In genomic region chr2:126792993-126793392, GRCh38 we compare ENCODE assay signal across 19 cellular contexts.
DNase-seq lines count a peak whose midpoint lies in the region; ATAC-seq and TF ChIP-seq lines count a peak whose summit lies in the region.
"Had no signal": no experiment of that assay in that cellular context is flagged by ENCODE, and none has a peak within 500 bp of the region (broad histone marks: within the 10 kb centered on the region; RNA-seq: fewer than 3 reads in every experiment).

No MANE protein-coding gene starts in this region.

- TF ChIP-seq CTCF in WERI-Rb-1 (IDR thresholded peaks at IDR 0.05; ENCODE audit: low read depth, low read length): no peak
- TF ChIP-seq CTCF in suprapubic skin (IDR thresholded peaks at IDR 0.05): no peak

- peaks cover 46% of the 10 kb centered on the region for H3K27me3 ChIP-seq in WERI-Rb-1 (ENCODE audit: insufficient read depth, low read depth, severe bottlenecking)
- peaks cover 15% of the 10 kb centered on the region for H3K27me3 ChIP-seq in suprapubic skin

- ATAC-seq in left lobe of liver (no peak), HG02973 (IDR thresholded peaks at IDR 0.05; ENCODE audit: unreplicated experiment) (no peak), HG02759 (IDR thresholded peaks at IDR 0.05; ENCODE audit: unreplicated experiment) (no peak)

- H3K4me3 ChIP-seq in WERI-Rb-1 (ENCODE audit: low read depth, low read length) (no peak overlapping the region), suprapubic skin (no peak overlapping the region)

- DNase-seq in activated effector memory CD4-positive, alpha-beta T cell treated with anti-CD3 and anti-CD28 coated beads, Interleukin-2, amount 50 U/mL, for 16 hours: peak; percentile 33
- no peak for DNase-seq in activated effector memory CD4-positive, alpha-beta T cell treated with Interleukin-2 at 50 U/mL for 16 hours
- DNase-seq in WERI-Rb-1: peak; percentile 2
- peak; percentile 15 for DNase-seq in left lobe of liver (ENCODE audit: low spot score)
- peak; percentile 15 to 28 for DNase-seq in suprapubic skin (ENCODE audit: low spot score in 2 of 2)
- no peak for DNase-seq in activated CD4-positive, alpha-beta T cell treated with anti-CD3 and anti-CD28 coated beads for 1 hour
- DNase-seq: CD4-positive, CD25-positive, alpha-beta regulatory T cell; DMS79; HFFc6; KBM-7; NCI-H1092 treated with DMSO at 0.1 percent for 48 hours; NCI-H1436 treated with DMSO at 0.1 percent for 48 hours; NCI-H2029; NCI-H345; NCI-H82; OCI-M1; SHP77 had no signal

- 71% methylated on average over 4 of the region's 4 CpGs for WGBS in suprapubic skin

- H3K36me3 ChIP-seq in WERI-Rb-1: no peaks in the 10 kb centered on the region
- H3K36me3 ChIP-seq in suprapubic skin: no peaks in the 10 kb centered on the region

- H3K4me1 ChIP-seq in suprapubic skin: no peaks in the 10 kb centered on the region

- H3K9me3 ChIP-seq in WERI-Rb-1 (ENCODE audit: severe bottlenecking) (no peaks in the 10 kb centered on the region), suprapubic skin (no peaks in the 10 kb centered on the region)

- TF ChIP-seq POLR2A in suprapubic skin (IDR thresholded peaks at IDR 0.05): no peak

- H3K27ac ChIP-seq in WERI-Rb-1: no peak overlapping the region
- no peak overlapping the region for H3K27ac ChIP-seq in suprapubic skin

- TF ChIP-seq EP300 in suprapubic skin (IDR thresholded peaks at IDR 0.05): no peak

Comparison
In these comparisons a context has a peak if more than half of its experiments do, and no peak if none do; other contexts are left out.
1. DNase-seq: peak in activated effector memory CD4-positive, alpha-beta T cell treated with anti-CD3 and anti-CD28 coated beads, Interleukin-2, amount 50 U/mL, for 16 hours (single experiment), WERI-Rb-1 (single experiment), left lobe of liver (single experiment) and suprapubic skin (2 of 2); none in activated effector memory CD4-positive, alpha-beta T cell treated with Interleukin-2 at 50 U/mL for 16 hours (single experiment) and activated CD4-positive, alpha-beta T cell treated with anti-CD3 and anti-CD28 coated beads for 1 hour (single experiment).